ENCODE assay signal across 11 cellular contexts in genomic region chr5:42250-42649, GRCh38. TPM values are rescaled to one million over a fixed set of nuclear protein-coding genes. Genes with fewer than 3 reads are reported as not detected.
A peak's percentile ranks its signal among the peaks of the same experiment; 100 is the strongest.
DNase-seq lines count a peak whose midpoint lies in the region; ATAC-seq and TF ChIP-seq lines count a peak whose summit lies in the region.
"Had no signal": no experiment of that assay in that cellular context is flagged by ENCODE, and none has a peak within 500 bp of the region (broad histone marks: within the 10 kb centered on the region; RNA-seq: fewer than 3 reads in every experiment).

No MANE protein-coding gene starts in this region.

- CTCF ChIA-PET in OCI-LY7 (lab: Charles Lee; ENCODE audit: unreplicated experiment), result no interaction called here

- H3K9me3 ChIP-seq in OCI-LY7 (ENCODE audit: low read length), result no peaks in the 10 kb centered on the region

- no peaks in the 10 kb centered on the region for H3K4me1 Mint-ChIP-seq in neural crest cell
- no peaks in the 10 kb centered on the region for H3K4me1 Mint-ChIP-seq in activated CD4-positive, alpha-beta T cell treated with anti-CD3 and anti-CD28 coated beads, Interleukin-2, amount 10 ng/mL, durations not matched to agents 24 days and 14 days
- H3K4me1 Mint-ChIP-seq: activated B cell treated with CpG ODN at 0.5 μM for 24 hours; activated naive CD8-positive, alpha-beta T cell treated with anti-CD3 and anti-CD28 coated beads, Interleukin-2, amount 50 U/mL, for 24 hours had no signal

- no peak overlapping the region for H3K27ac Mint-ChIP-seq in neural crest cell (ENCODE audit: unreplicated experiment)
- H3K27ac Mint-ChIP-seq in activated CD4-positive, alpha-beta T cell treated with anti-CD3 and anti-CD28 coated beads, Interleukin-2, amount 10 ng/mL, durations not matched to agents 24 days and 14 days, result no peak overlapping the region
- H3K27ac Mint-ChIP-seq: activated B cell treated with CpG ODN at 0.5 μM for 24 hours; activated naive CD8-positive, alpha-beta T cell treated with anti-CD3 and anti-CD28 coated beads, Interleukin-2, amount 50 U/mL, for 24 hours had no signal

- H3K4me3 ChIP-seq in OCI-LY7 (ENCODE audit: low read depth, low read length, poor library complexity, severe bottlenecking), result no peak overlapping the region
- H3K4me3 ChIP-seq in epithelial cell of esophagus (ENCODE audit: low read length), result no peak overlapping the region

- in situ Hi-C loops in G401 (cut with HindIII; ENCODE audit: low sequenced_read_pairs), result no loop called here

- POLR2A ChIA-PET in OCI-LY7 (lab: Charles Lee), result no interaction called here

- no peak overlapping the region for H3K4me3 Mint-ChIP-seq in neural crest cell
- no peak overlapping the region for H3K4me3 Mint-ChIP-seq in activated CD4-positive, alpha-beta T cell treated with anti-CD3 and anti-CD28 coated beads, Interleukin-2, amount 10 ng/mL, durations not matched to agents 24 days and 14 days
- H3K4me3 Mint-ChIP-seq: activated B cell treated with CpG ODN at 0.5 μM for 24 hours; activated naive CD8-positive, alpha-beta T cell treated with anti-CD3 and anti-CD28 coated beads, Interleukin-2, amount 50 U/mL, for 24 hours had no signal

- TF ChIP-seq CTCF in OCI-LY7 (conservative IDR thresholded peaks at IDR 0.05; ENCODE audit: low read length), result peak; percentile 53
- TF ChIP-seq CTCF in epithelial cell of esophagus (IDR thresholded peaks at IDR 0.05; ENCODE audit: insufficient read depth, low read depth, low read length, missing control alignments), result peak; percentile 40
- TF ChIP-seq CTCF in neural crest cell (conservative IDR thresholded peaks at IDR 0.05), result peak; percentile 67

- DNase-seq in G401 (ENCODE audit: low spot score) (peak; percentile 7), OCI-LY7 (ENCODE audit: low spot score) (no peak), epithelial cell of esophagus (ENCODE audit: low read depth) (peak; percentile 27), neural crest cell (ENCODE audit: low read depth, low spot score) (no peak), middle frontal gyrus (ENCODE audit: extremely low spot score, low spot score) (no peak)
- DNase-seq in activated CD4-positive, alpha-beta T cell treated with anti-CD3 and anti-CD28 coated beads, Interleukin-2, amount 10 ng/mL, durations not matched to agents 24 days and 14 days, result no peak
- DNase-seq: activated B cell treated with CpG ODN at 0.5 μM for 24 hours; activated naive CD8-positive, alpha-beta T cell treated with anti-CD3 and anti-CD28 coated beads, Interleukin-2, amount 50 U/mL, for 24 hours; hippocampal formation had no signal

- BruUV-seq in OCI-LY7 (replicated peaks; lab: Mats Ljungman, UMichigan), result no TSS peak

- H3K4me2 ChIP-seq in OCI-LY7 (ENCODE audit: low read length), result no peak overlapping the region

- H3K27me3 Mint-ChIP-seq in neural crest cell (ENCODE audit: low read depth), result peaks cover 80% of the 10 kb centered on the region
- H3K27me3 Mint-ChIP-seq in activated CD4-positive, alpha-beta T cell treated with anti-CD3 and anti-CD28 coated beads, Interleukin-2, amount 10 ng/mL, durations not matched to agents 24 days and 14 days, result peaks cover 8% of the 10 kb centered on the region

- ATAC-seq in HG03354 (IDR thresholded peaks at IDR 0.05; ENCODE audit: poor library complexity, severe bottlenecking, unreplicated experiment) (no peak), HG02870 (IDR thresholded peaks at IDR 0.05; ENCODE audit: unreplicated experiment) (no peak)
- ATAC-seq: activated naive CD8-positive, alpha-beta T cell treated with anti-CD3 and anti-CD28 coated beads, Interleukin-2, amount 50 U/mL, for 24 hours had no signal

- H3K27ac ChIP-seq in OCI-LY7 (ENCODE audit: low read depth, low read length, poor library complexity, severe bottlenecking), result no peak overlapping the region

- H3K9me2 ChIP-seq in OCI-LY7 (ENCODE audit: insufficient read depth, low read length), result no peaks in the 10 kb centered on the region

- no peaks in the 10 kb centered on the region for H3K36me3 Mint-ChIP-seq in neural crest cell (ENCODE audit: low read depth)
- no peaks in the 10 kb centered on the region for H3K36me3 Mint-ChIP-seq in activated CD4-positive, alpha-beta T cell treated with anti-CD3 and anti-CD28 coated beads, Interleukin-2, amount 10 ng/mL, durations not matched to agents 24 days and 14 days (ENCODE audit: low read depth)

- H3K9me3 Mint-ChIP-seq in neural crest cell, result no peaks in the 10 kb centered on the region
- H3K9me3 Mint-ChIP-seq in activated CD4-positive, alpha-beta T cell treated with anti-CD3 and anti-CD28 coated beads, Interleukin-2, amount 10 ng/mL, durations not matched to agents 24 days and 14 days, result no peaks in the 10 kb centered on the region
- H3K9me3 Mint-ChIP-seq: activated B cell treated with CpG ODN at 0.5 μM for 24 hours; activated naive CD8-positive, alpha-beta T cell treated with anti-CD3 and anti-CD28 coated beads, Interleukin-2, amount 50 U/mL, for 24 hours had no signal

- intact Hi-C loops in OCI-LY7 (cut with micrococcal nuclease; ENCODE audit: unreplicated experiment), result no loop called here
- intact Hi-C loops in activated CD4-positive, alpha-beta T cell treated with anti-CD3 and anti-CD28 coated beads, Interleukin-2, amount 10 ng/mL, durations not matched to agents 24 days and 14 days (cut with micrococcal nuclease), result no loop called here

- H2AFZ ChIP-seq in OCI-LY7 (ENCODE audit: low read length), result no peak overlapping the region

- no peaks in the 10 kb centered on the region for H3K79me2 ChIP-seq in OCI-LY7 (ENCODE audit: insufficient read depth, low read depth, low read length)

- no peaks in the 10 kb centered on the region for H3K36me3 ChIP-seq in OCI-LY7 (ENCODE audit: insufficient read depth, low read length)

- H3K4me1 ChIP-seq in OCI-LY7 (ENCODE audit: insufficient read depth, low read length, poor library complexity, severe bottlenecking), result no peaks in the 10 kb centered on the region

- no peaks in the 10 kb centered on the region for H4K20me1 ChIP-seq in OCI-LY7 (ENCODE audit: insufficient read depth, low read length)

RNA-seq across cellular contexts. Expression of gene PLEKHG4B, which starts 49.7 kb away (rescaled TPM):
- 4.5 and 10.1 TPM in 2 replicates for total RNA-seq in G401 (2014; rRNA removed; shearing (Covaris generic))
- 0.23 and 0.41 TPM in 2 replicates for total RNA-seq in OCI-LY7 (2014; rRNA removed; shearing (Covaris generic))
- total RNA-seq in OCI-LY7 (2022), result 0.30 and 0.31 TPM in 2 replicates
- total RNA-seq in neural crest cell, result 21.7 and 22.0 TPM in 2 replicates
- total RNA-seq in activated CD4-positive, alpha-beta T cell treated with anti-CD3 and anti-CD28 coated beads, Interleukin-2, amount 10 ng/mL, durations not matched to agents 24 days and 14 days, result not detected in 2 replicates
- total RNA-seq: activated B cell treated with CpG ODN at 0.5 μM for 24 hours had no signal

Comparison
In these comparisons a context has a peak if more than half of its experiments do, and no peak if none do; other contexts are left out.
1. DNase-seq: peak in G401 (single experiment) and epithelial cell of esophagus (single experiment); none in OCI-LY7 (single experiment), neural crest cell (single experiment), activated CD4-positive, alpha-beta T cell treated with anti-CD3 and anti-CD28 coated beads, Interleukin-2, amount 10 ng/mL, durations not matched to agents 24 days and 14 days (single experiment) and middle frontal gyrus (single experiment).
2. Peak in every context shown above with its lines, with median percentiles within 50 percentile points of each other: CTCF ChIP-seq.